Comparison of ENCODE assay signal across 11 cellular contexts in the genomic region with DNA sequence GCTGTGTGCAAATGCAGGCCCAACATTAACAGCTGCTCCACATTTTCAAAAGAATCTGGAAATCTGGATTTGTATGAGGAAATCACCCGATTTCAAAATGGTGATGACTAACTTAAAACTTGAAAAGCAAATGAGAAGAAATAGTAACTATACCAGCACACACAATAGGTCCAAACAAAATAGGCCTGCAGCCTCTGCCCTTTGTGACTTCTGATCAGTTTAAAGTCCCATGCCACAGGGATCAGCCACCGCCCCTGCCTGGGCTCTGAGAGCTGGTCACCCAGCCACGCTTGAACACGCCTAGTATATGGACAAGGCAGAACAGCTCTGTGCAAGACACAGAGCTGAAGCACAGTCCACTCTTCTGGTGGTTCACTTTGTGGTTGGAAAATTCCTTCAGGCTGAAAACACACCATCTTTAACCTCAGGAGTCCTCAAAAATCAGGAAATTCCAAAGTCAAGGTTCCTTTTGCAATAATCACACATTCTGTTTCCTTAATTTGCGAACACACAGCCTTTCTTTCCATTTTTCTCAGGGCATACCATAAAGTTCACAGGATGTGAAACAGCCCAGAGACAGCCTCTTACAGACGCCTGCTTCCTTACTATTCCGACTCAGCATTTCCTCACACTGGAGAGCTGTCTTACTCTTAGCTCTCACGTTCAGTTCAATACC.
DNase-seq lines count a peak whose midpoint lies in the region; ATAC-seq and TF ChIP-seq lines count a peak whose summit lies in the region.
"Had no signal": no experiment of that assay in that cellular context is flagged by ENCODE, and none has a peak within 500 bp of the region (broad histone marks: within the 10 kb centered on the region; RNA-seq: fewer than 3 reads in every experiment).

No MANE protein-coding gene starts in this region.

- peaks cover 9% of the 10 kb centered on the region for H3K4me1 ChIP-seq in smooth muscle cell (ENCODE audit: low read depth)

- no peaks in the 10 kb centered on the region for H3K27me3 ChIP-seq in smooth muscle cell (ENCODE audit: low read depth)

- WGBS in smooth muscle cell (ENCODE audit: low lambda C conversion rate): 15% methylated on average over 8 of the region's 8 CpGs

- no peak overlapping the region for H3K4me3 ChIP-seq in smooth muscle cell

- peak overlapping the region; percentile 89 for H3K27ac ChIP-seq in smooth muscle cell (ENCODE audit: low read depth)

- H3F3A ChIP-seq in smooth muscle cell (ENCODE audit: low read depth): peaks cover 23% of the 10 kb centered on the region

- H3K9me3 ChIP-seq in smooth muscle cell (replicated peaks; ENCODE audit: low read depth): no peaks in the 10 kb centered on the region

- no peaks in the 10 kb centered on the region for H4K20me1 ChIP-seq in smooth muscle cell (ENCODE audit: low read depth)

- no peak for TF ChIP-seq CTCF in smooth muscle cell (IDR thresholded peaks at IDR 0.05; ENCODE audit: borderline replicate concordance, insufficient read depth, poor library complexity, severe bottlenecking)
- no peak for TF ChIP-seq CTCF in GM20000 (IDR thresholded peaks at IDR 0.05; ENCODE audit: extremely low read depth, missing control alignments)

- peak overlapping the region; percentile 53 for H3K4me2 ChIP-seq in smooth muscle cell

- no peaks in the 10 kb centered on the region for H3K79me2 ChIP-seq in smooth muscle cell (ENCODE audit: low read depth)

- no peak overlapping the region for H2AFZ ChIP-seq in smooth muscle cell (ENCODE audit: low read depth)

- no peaks in the 10 kb centered on the region for H3K36me3 ChIP-seq in smooth muscle cell (ENCODE audit: low read depth)

- no peak for ATAC-seq in HG03135 (IDR thresholded peaks at IDR 0.05; ENCODE audit: unreplicated experiment)

- peak; percentile 63 for DNase-seq in H4 (ENCODE audit: low spot score)
- peak; percentile 90 for DNase-seq in astrocyte of the hippocampus (ENCODE audit: low read depth, low spot score)
- peak; percentile 54 for DNase-seq in hepatic stellate cell (ENCODE audit: low spot score)
- peak; percentile 9 for DNase-seq in smooth muscle cell (lab: John Stamatoyannopoulos, UW; ENCODE audit: unreplicated experiment)
- no peak for DNase-seq in NCI-H1417 treated with DMSO at 0.1 percent for 48 hours (lab: John Stamatoyannopoulos, UW)
- DNase-seq in activated CD8-positive, alpha-beta memory T cell treated with anti-CD3 and anti-CD28 coated beads for 24 hours: no peak
- DNase-seq in GM20000 (ENCODE audit: low spot score): no peak
- DNase-seq: activated T-cell treated with anti-CD3 and anti-CD28 coated beads, Interleukin-2, amount 50 U/mL, for 1 hour; KBM-7; NCI-H82 had no signal

- peak overlapping the region; percentile 4 for H3K9ac ChIP-seq in smooth muscle cell (ENCODE audit: low read depth)

Comparison
In these comparisons a context has a peak if more than half of its experiments do, and no peak if none do; other contexts are left out.
1. DNase-seq: peak in H4 (single experiment), astrocyte of the hippocampus (single experiment), hepatic stellate cell (single experiment) and smooth muscle cell (single experiment); none in NCI-H1417 treated with DMSO at 0.1 percent for 48 hours (single experiment), activated CD8-positive, alpha-beta memory T cell treated with anti-CD3 and anti-CD28 coated beads for 24 hours (single experiment) and GM20000 (single experiment).